13 cellular contexts compared by ENCODE assay signal in genomic region chr1:21153336-21153735, GRCh38.
"Had no signal": no experiment of that assay in that cellular context is flagged by ENCODE, and none has a peak within 500 bp of the region (broad histone marks: within the 10 kb centered on the region; RNA-seq: fewer than 3 reads in every experiment).

No MANE protein-coding gene starts in this region.

- FAIRE-seq: keratinocyte had no signal

- H3K4me3 ChIP-seq: gastrocnemius medialis, tibial nerve, vagina had no signal

- ATAC-seq: activated T-cell treated with anti-CD3 and anti-CD28 coated beads, Interleukin-2, amount 50 U/mL, for 72 hours; gastrocnemius medialis had no signal

- H3K27ac Mint-ChIP-seq: activated CD4-positive, alpha-beta memory T cell treated with anti-CD3 and anti-CD28 coated beads, Interleukin-2, amount 10 ng/mL, durations not matched to agents 7 days and 5 days; activated naive CD8-positive, alpha-beta T cell treated with anti-CD3 and anti-CD28 coated beads, Interleukin-2, amount 10 ng/mL, durations not matched to agents 7 days and 5 days; activated T-cell treated with anti-CD3 and anti-CD28 coated beads, Interleukin-2, amount 50 U/mL, for 72 hours had no signal

- H3K36me3 ChIP-seq: gastrocnemius medialis, vagina had no signal

- DNase-seq: activated CD4-positive, alpha-beta memory T cell treated with anti-CD3 and anti-CD28 coated beads, Interleukin-2, amount 10 ng/mL, durations not matched to agents 7 days and 5 days; activated naive CD8-positive, alpha-beta T cell treated with anti-CD3 and anti-CD28 coated beads, Interleukin-2, amount 10 ng/mL, durations not matched to agents 7 days and 5 days; activated T-cell treated with anti-CD3 and anti-CD28 coated beads, Interleukin-2, amount 50 U/mL, for 72 hours; central memory CD4-positive, alpha-beta T cell; cortex of kidney; effector memory CD4-positive, alpha-beta T cell; gastrocnemius medialis; occipital lobe; stimulated activated CD4-positive, alpha-beta T cell treated with anti-CD3 and anti-CD28 coated beads, Interleukin-15, amount 100 ng/mL, for 24 hours had no signal

- H3K27ac ChIP-seq: tibial nerve, vagina, VCaP had no signal

- H3K27me3 ChIP-seq: gastrocnemius medialis, tibial nerve, vagina had no signal

- H3K27me3 Mint-ChIP-seq: activated CD4-positive, alpha-beta memory T cell treated with anti-CD3 and anti-CD28 coated beads, Interleukin-2, amount 10 ng/mL, durations not matched to agents 7 days and 5 days; activated naive CD8-positive, alpha-beta T cell treated with anti-CD3 and anti-CD28 coated beads, Interleukin-2, amount 10 ng/mL, durations not matched to agents 7 days and 5 days had no signal

- H3K4me3 Mint-ChIP-seq: activated CD4-positive, alpha-beta memory T cell treated with anti-CD3 and anti-CD28 coated beads, Interleukin-2, amount 10 ng/mL, durations not matched to agents 7 days and 5 days; activated naive CD8-positive, alpha-beta T cell treated with anti-CD3 and anti-CD28 coated beads, Interleukin-2, amount 10 ng/mL, durations not matched to agents 7 days and 5 days; activated T-cell treated with anti-CD3 and anti-CD28 coated beads, Interleukin-2, amount 50 U/mL, for 72 hours had no signal

- H3K9me3 Mint-ChIP-seq: activated CD4-positive, alpha-beta memory T cell treated with anti-CD3 and anti-CD28 coated beads, Interleukin-2, amount 10 ng/mL, durations not matched to agents 7 days and 5 days; activated naive CD8-positive, alpha-beta T cell treated with anti-CD3 and anti-CD28 coated beads, Interleukin-2, amount 10 ng/mL, durations not matched to agents 7 days and 5 days; activated T-cell treated with anti-CD3 and anti-CD28 coated beads, Interleukin-2, amount 50 U/mL, for 72 hours had no signal

- H3K9me3 ChIP-seq: gastrocnemius medialis, tibial nerve, vagina had no signal
